Comparison of ENCODE assay signal across 9 cellular contexts in genomic region chr6:148513145-148514071, GRCh38.
DNase-seq lines count a peak whose midpoint lies in the region; ATAC-seq and TF ChIP-seq lines count a peak whose summit lies in the region.
"Had no signal": no experiment of that assay in that cellular context is flagged by ENCODE, and none has a peak within 500 bp of the region (broad histone marks: within the 10 kb centered on the region; RNA-seq: fewer than 3 reads in every experiment).

No MANE protein-coding gene starts in this region.

- peak; percentile 78 for DNase-seq in GM04504 (ENCODE audit: low read depth)
- peak; percentile 59 for DNase-seq in choroid plexus epithelial cell (ENCODE audit: low read depth)
- DNase-seq in islet precursor cell, result peak; percentile 71
- no peak for DNase-seq in activated CD4-positive, alpha-beta T cell treated with anti-CD3 and anti-CD28 coated beads, Interleukin-2, amount 50 U/mL, for 1 hour
- no peak for DNase-seq in activated CD4-positive, alpha-beta T cell treated with anti-CD3 and anti-CD28 coated beads, Interleukin-2, amount 50 U/mL, for 4 hours
- DNase-seq in PC-3, result no peak
- no peak for DNase-seq in cortex of kidney (lab: John Stamatoyannopoulos, UW)
- DNase-seq: activated CD4-positive, alpha-beta T cell treated with anti-CD3 and anti-CD28 coated beads for 48 hours had no signal

- POLR2A ChIA-PET in PC-3 (lab: Charles Lee; ENCODE audit: unreplicated experiment), result no interaction called here

- no peak overlapping the region for H2AFZ ChIP-seq in PC-3 (ENCODE audit: low read length)

- no peak overlapping the region for H3K4me2 ChIP-seq in PC-3 (ENCODE audit: low read length)

- no peaks in the 10 kb centered on the region for H3K9me3 ChIP-seq in skeletal muscle tissue (ENCODE audit: control insufficient read depth in 3 of 3, low read length in 3 of 3)
- no peaks in the 10 kb centered on the region for H3K9me3 ChIP-seq in PC-3 (ENCODE audit: low read length)

- peak overlapping the region; percentile 88 for H3K27ac ChIP-seq in skeletal muscle tissue (ENCODE audit: low read depth, low read length)
- H3K27ac ChIP-seq in PC-3 (ENCODE audit: low read length), result no peak overlapping the region

- H3K9ac ChIP-seq in skeletal muscle tissue (ENCODE audit: low read depth in 1 of 3, low read length in 3 of 3) (peak overlapping the region; percentile 37 to 66 (median 50)), PC-3 (ENCODE audit: low read length) (no peak overlapping the region)

- no peaks in the 10 kb centered on the region for H3K27me3 ChIP-seq in skeletal muscle tissue (ENCODE audit: control insufficient read depth in 3 of 3, insufficient read depth in 3 of 3, low read length in 3 of 3)
- H3K27me3 ChIP-seq in PC-3 (ENCODE audit: low read length), result no peaks in the 10 kb centered on the region

- CTCF ChIA-PET in PC-3 (lab: Charles Lee), result no interaction called here

- H3F3A ChIP-seq in PC-3 (ENCODE audit: low read length, unreplicated experiment), result no peaks in the 10 kb centered on the region

- ATAC-seq in PC-3, result no peak

- H3K9me2 ChIP-seq in PC-3 (replicated peaks; ENCODE audit: low read length), result no peaks in the 10 kb centered on the region

- H3K4me1 ChIP-seq in skeletal muscle tissue (ENCODE audit: control insufficient read depth in 3 of 3, insufficient read depth in 3 of 3, low read length in 3 of 3) (peaks cover 21 to 35% (median 34%) of the 10 kb centered on the region in 3 donors), PC-3 (ENCODE audit: insufficient read depth, low read length) (no peaks in the 10 kb centered on the region)

- H4K20me1 ChIP-seq in PC-3 (ENCODE audit: low read length), result no peaks in the 10 kb centered on the region

- H3K36me3 ChIP-seq in skeletal muscle tissue (ENCODE audit: control insufficient read depth in 3 of 3, insufficient read depth in 3 of 3, low read length in 3 of 3) (peaks cover 0 to 12% (median 3%) of the 10 kb centered on the region in 3 donors), PC-3 (ENCODE audit: low read depth, low read length) (no peaks in the 10 kb centered on the region)

- no TSS peak for BruUV-seq in PC-3 (replicated peaks; lab: Mats Ljungman, UMichigan)

- H3K79me2 ChIP-seq in PC-3 (ENCODE audit: low read length), result no peaks in the 10 kb centered on the region

- intact Hi-C loops in PC-3 (cut with micrococcal nuclease), result no loop called here

- TF ChIP-seq CTCF in choroid plexus epithelial cell (conservative IDR thresholded peaks at IDR 0.05; ENCODE audit: low read depth, low read length), result no peak
- no peak for TF ChIP-seq CTCF in PC-3 (conservative IDR thresholded peaks at IDR 0.05; ENCODE audit: low read depth, low read length)

- H3K4me3 ChIP-seq in choroid plexus epithelial cell (ENCODE audit: low read depth, low read length) (no peak overlapping the region), skeletal muscle tissue (ENCODE audit: low read length in 3 of 3) (peak overlapping the region; percentile 17 to 51 (median 35)), PC-3 (ENCODE audit: low read length) (no peak overlapping the region)

Comparison
In these comparisons a context has a peak if more than half of its experiments do, and no peak if none do; other contexts are left out.
1. DNase-seq: peak in GM04504 (single experiment), choroid plexus epithelial cell (single experiment) and islet precursor cell (single experiment); none in activated CD4-positive, alpha-beta T cell treated with anti-CD3 and anti-CD28 coated beads, Interleukin-2, amount 50 U/mL, for 1 hour (single experiment), activated CD4-positive, alpha-beta T cell treated with anti-CD3 and anti-CD28 coated beads, Interleukin-2, amount 50 U/mL, for 4 hours (0 of 2), PC-3 (single experiment) and cortex of kidney (single experiment).
2. H3K4me3 ChIP-seq: peak in skeletal muscle tissue (3 of 3); none in choroid plexus epithelial cell (single experiment) and PC-3 (single experiment).